Comparison of ENCODE assay signal across 9 cellular contexts in the genomic region with DNA sequence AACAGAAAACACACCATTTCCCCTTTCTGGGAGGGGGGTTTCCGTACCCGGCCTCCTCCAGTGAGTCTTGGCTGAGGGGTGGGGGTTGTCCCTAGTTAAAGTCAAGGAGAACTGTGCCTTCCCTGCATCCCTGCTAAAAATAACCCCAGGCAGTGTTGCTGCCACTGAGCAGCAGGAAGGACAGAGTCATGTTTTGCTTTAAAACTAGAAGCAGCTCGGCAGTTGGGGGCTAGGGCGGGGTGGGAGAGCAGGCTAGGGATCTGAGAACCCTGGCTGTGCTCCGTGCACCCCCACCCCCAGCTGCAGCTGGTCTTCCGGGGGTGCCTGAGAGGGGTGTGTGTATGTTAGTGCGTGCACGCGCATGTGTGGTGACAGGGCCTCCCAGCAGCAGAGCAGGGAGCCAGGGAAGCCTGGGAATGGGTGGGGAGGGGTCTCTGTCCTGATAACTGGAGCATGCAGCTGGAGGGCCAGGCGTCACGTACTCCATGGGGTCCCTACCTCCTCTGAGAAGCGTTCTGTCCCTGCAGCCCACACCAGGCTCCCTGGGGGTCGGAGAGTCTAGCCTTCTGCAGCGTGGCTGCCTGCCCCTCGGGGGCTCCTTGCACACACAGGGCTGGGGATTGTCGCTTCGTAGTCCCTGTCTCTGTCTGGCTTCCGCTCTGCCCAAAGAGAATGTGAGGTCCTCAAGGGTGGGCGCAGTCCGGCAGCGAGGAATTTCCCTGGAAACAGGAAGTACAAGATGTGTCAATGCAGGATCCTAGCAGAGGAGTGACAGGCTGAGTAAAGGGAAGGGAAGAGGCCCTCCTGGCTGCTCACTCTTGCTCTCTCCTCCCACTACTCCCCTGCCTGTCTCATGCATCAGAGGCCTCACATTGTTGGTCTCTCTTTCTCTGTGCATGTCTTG. TPM values are rescaled to one million over a fixed set of nuclear protein-coding genes. Genes with fewer than 3 reads are reported as not detected.
DNase-seq lines count a peak whose midpoint lies in the region; ATAC-seq and TF ChIP-seq lines count a peak whose summit lies in the region.
"Had no signal": no experiment of that assay in that cellular context is flagged by ENCODE, and none has a peak within 500 bp of the region (broad histone marks: within the 10 kb centered on the region; RNA-seq: fewer than 3 reads in every experiment).

No MANE protein-coding gene starts in this region.

- H3K4me1 ChIP-seq in lower lobe of right lung (peaks cover 77% of the 10 kb centered on the region), thymus (ENCODE audit: control insufficient read depth, insufficient read depth, low read length) (peaks cover 77% of the 10 kb centered on the region)

- H3K4me3 Mint-ChIP-seq in chondrocyte (ENCODE audit: unreplicated experiment) = peak overlapping the region; percentile 72

- no peaks in the 10 kb centered on the region for H3K27me3 ChIP-seq in lower lobe of right lung (ENCODE audit: low read depth)
- no peaks in the 10 kb centered on the region for H3K27me3 ChIP-seq in thymus (ENCODE audit: control insufficient read depth, insufficient read depth)

- intact Hi-C loops in lower lobe of right lung (cut with DNase I) = no loop called here

- 3% methylated on average over 21 of the region's 21 CpGs for WGBS in thymus

- TF ChIP-seq CTCF in GM10266 (IDR thresholded peaks at IDR 0.05; ENCODE audit: control insufficient read depth, insufficient read depth, low read depth, missing control alignments) (no peak), chondrocyte (IDR thresholded peaks at IDR 0.05) (no peak), lower lobe of right lung (IDR thresholded peaks at IDR 0.05) (no peak)

- H3K9me3 ChIP-seq in lower lobe of right lung = no peaks in the 10 kb centered on the region
- no peaks in the 10 kb centered on the region for H3K9me3 ChIP-seq in thymus (ENCODE audit: control insufficient read depth)

- H3K4me1 Mint-ChIP-seq in chondrocyte (ENCODE audit: low read depth) = peaks cover 74% of the 10 kb centered on the region

- no peaks in the 10 kb centered on the region for H3K36me3 Mint-ChIP-seq in chondrocyte (ENCODE audit: low read depth)

- no peaks in the 10 kb centered on the region for H3K27me3 Mint-ChIP-seq in chondrocyte (ENCODE audit: low read depth)

- H3K4me3 ChIP-seq in lower lobe of right lung = peak overlapping the region; percentile 47
- peak overlapping the region; percentile 59 for H3K4me3 ChIP-seq in thymus (ENCODE audit: low read length)

- DNase-seq in GM10266 (ENCODE audit: extremely low spot score) (peak; percentile 68), NOMO-1 treated with dmso at 0.1 percent for 144 hours (lab: John Stamatoyannopoulos, UW; ENCODE audit: unreplicated experiment) (peak; percentile 73), chondrocyte (ENCODE audit: low spot score) (no peak), lower lobe of right lung (peak; percentile 66)

- H3K27ac Mint-ChIP-seq in chondrocyte (ENCODE audit: unreplicated experiment) = peak overlapping the region; percentile 95

- peak; percentile 54 for ATAC-seq in GM21825 (IDR thresholded peaks at IDR 0.05; ENCODE audit: unreplicated experiment)
- ATAC-seq in lower lobe of right lung = peak; percentile 70 to 71
- no peak for ATAC-seq in HG03520 (IDR thresholded peaks at IDR 0.05; ENCODE audit: unreplicated experiment)
- no peak for ATAC-seq in HG03469 (IDR thresholded peaks at IDR 0.05; ENCODE audit: unreplicated experiment)

- H3K36me3 ChIP-seq in lower lobe of right lung (no peaks in the 10 kb centered on the region), thymus (ENCODE audit: control insufficient read depth, insufficient read depth) (peaks cover 6% of the 10 kb centered on the region)

- H3K9me3 Mint-ChIP-seq in chondrocyte (ENCODE audit: low read depth) = no peaks in the 10 kb centered on the region

- H3K27ac ChIP-seq in lower lobe of right lung = peak overlapping the region; percentile 88
- H3K27ac ChIP-seq in thymus (ENCODE audit: low read depth) = peak overlapping the region; percentile 85

RNA-seq across cellular contexts. Expression of gene ARMC12, which starts 16.8 kb away (rescaled TPM):
- 1.8 to 1.9 TPM (median 1.8 TPM) in 3 replicates for total RNA-seq in chondrocyte
- not detected for total RNA-seq in lower lobe of right lung
- polyA plus RNA-seq in thymus = 26.6 TPM

RNA-seq across cellular contexts. Expression of gene FKBP5, which starts 31.4 kb away (rescaled TPM):
- total RNA-seq in chondrocyte = 139 to 237 TPM (median 143 TPM) in 3 replicates
- total RNA-seq in lower lobe of right lung = 128 TPM
- 338 TPM for polyA plus RNA-seq in thymus

RNA-seq across cellular contexts. Expression of gene CLPSL2, which starts 56.3 kb away (rescaled TPM):
- total RNA-seq in chondrocyte (not detected in 3 replicates), lower lobe of right lung (not detected)
- polyA plus RNA-seq in thymus = 0.09 TPM
- total RNA-seq: activated CD8-positive, alpha-beta memory T cell treated with anti-CD3 and anti-CD28 coated beads for 36 hours had no signal

Comparison
In these comparisons a context has a peak if more than half of its experiments do, and no peak if none do; other contexts are left out.
1. ATAC-seq: peak in GM21825 (single experiment) and lower lobe of right lung (2 of 2); none in HG03520 (single experiment) and HG03469 (single experiment).